2 cellular contexts compared by ENCODE assay signal in genomic region chr19:3627351-3627723, GRCh38.
A peak's percentile ranks its signal among the peaks of the same experiment; 100 is the strongest.
TF ChIP-seq lines count a peak whose summit lies in the region.

No MANE protein-coding gene starts in this region.

TF ChIP-seq in A549, 52 proteins besides CTCF, POLR2A, EP300 and RAD21:
- TF ChIP-seq RCOR1 (IDR thresholded peaks at IDR 0.05; ENCODE audit: low read depth, low read length) (peak; percentile 82; the same call in 1 of the 2 replicates), REST (IDR thresholded peaks at IDR 0.05) (no peak), HDAC2 (IDR thresholded peaks at IDR 0.05) (peak; percentile 95), CHD4 (IDR thresholded peaks at IDR 0.05; ENCODE audit: borderline replicate concordance) (peak; percentile 97), KDM1A (IDR thresholded peaks at IDR 0.05; ENCODE audit: low read depth) (peak; percentile 98)

TF ChIP-seq in IMR-90, 13 proteins besides CTCF, POLR2A, EP300 and RAD21:
- TF ChIP-seq RCOR1 (IDR thresholded peaks at IDR 0.05; ENCODE audit: insufficient replicate concordance, low read length) = peak; percentile 90
- no peak for TF ChIP-seq CHD1 (IDR thresholded peaks at IDR 0.05; ENCODE audit: low read depth, low read length)
TF ChIP-seq in IMR-90: peak in this region for 1.
